9 cellular contexts compared by ENCODE assay signal in genomic region chr19:57583104-57583520, GRCh38. TPM values are rescaled to one million over a fixed set of nuclear protein-coding genes. Genes with fewer than 3 reads are reported as not detected.
DNase-seq lines count a peak whose midpoint lies in the region; ATAC-seq, FAIRE-seq and TF ChIP-seq lines count a peak whose summit lies in the region.
"Had no signal": no experiment of that assay in that cellular context is flagged by ENCODE, and none has a peak within 500 bp of the region (broad histone marks: within the 10 kb centered on the region; RNA-seq: fewer than 3 reads in every experiment).

No MANE protein-coding gene starts in this region.

- H3K9ac ChIP-seq in skeletal muscle satellite cell (ENCODE audit: low read depth, low read length), result no peak overlapping the region

- TF ChIP-seq CTCF in GM23338 (conservative IDR thresholded peaks at IDR 0.05; ENCODE audit: low read depth in 2 of 2), result no peak

- FAIRE-seq in GM12892 (lab: Jason Lieb, UNC), result no peak

- peak overlapping the region; percentile 85 for H3K4me2 ChIP-seq in GM23338
- peak overlapping the region; percentile 87 for H3K4me2 ChIP-seq in skeletal muscle satellite cell (ENCODE audit: low read length)

- H3K9me3 Mint-ChIP-seq in GM23338, result peaks cover 77% of the 10 kb centered on the region
- H3K9me3 Mint-ChIP-seq in activated T-helper 1 cell treated with anti-CD3 and anti-CD28 coated beads, Interleukin-12 subunit alpha, Interleukin-12 subunit beta, Interleukin-2, Interleukin-4 antibody, amounts not matched to agents 30 ng/mL and 10 ng/mL and 1 ng/mL, durations not matched to agents 14 hours and 24 hours and 36 hours, result peaks cover 62% of the 10 kb centered on the region

- H3K4me3 ChIP-seq in GM23338, result peak overlapping the region; percentile 94
- peak overlapping the region; percentile 84 for H3K4me3 ChIP-seq in iPS-18c (ENCODE audit: insufficient read depth, low read depth, low read length)
- peak overlapping the region; percentile 75 for H3K4me3 ChIP-seq in skeletal muscle satellite cell (ENCODE audit: low read length)
- H3K4me3 ChIP-seq in SJCRH30, result no peak overlapping the region

- peaks cover 18% of the 10 kb centered on the region for H3K9me2 ChIP-seq in GM23338 (ENCODE audit: insufficient read depth)

- H4K20me1 ChIP-seq in GM23338 (replicated peaks; ENCODE audit: insufficient read depth), result peaks cover 3% of the 10 kb centered on the region

- H3K79me2 ChIP-seq in GM23338 (replicated peaks; ENCODE audit: insufficient read depth), result peaks cover 42% of the 10 kb centered on the region

- intact Hi-C loops in activated T-helper 1 cell treated with anti-CD3 and anti-CD28 coated beads, Interleukin-12 subunit alpha, Interleukin-12 subunit beta, Interleukin-2, Interleukin-4 antibody, amounts not matched to agents 30 ng/mL and 10 ng/mL and 1 ng/mL, durations not matched to agents 14 hours and 24 hours and 36 hours (cut with micrococcal nuclease), result no loop called here

- H3K36me3 Mint-ChIP-seq in GM23338 (ENCODE audit: low read depth), result peaks cover 56% of the 10 kb centered on the region
- H3K36me3 Mint-ChIP-seq in activated T-helper 1 cell treated with anti-CD3 and anti-CD28 coated beads, Interleukin-12 subunit alpha, Interleukin-12 subunit beta, Interleukin-2, Interleukin-4 antibody, amounts not matched to agents 30 ng/mL and 10 ng/mL and 1 ng/mL, durations not matched to agents 14 hours and 24 hours and 36 hours (ENCODE audit: low read depth), result peaks cover 25% of the 10 kb centered on the region

- peak overlapping the region; percentile 95 for H3K4me3 Mint-ChIP-seq in GM23338
- H3K4me3 Mint-ChIP-seq in activated T-helper 1 cell treated with anti-CD3 and anti-CD28 coated beads, Interleukin-12 subunit alpha, Interleukin-12 subunit beta, Interleukin-2, Interleukin-4 antibody, amounts not matched to agents 30 ng/mL and 10 ng/mL and 1 ng/mL, durations not matched to agents 14 hours and 24 hours and 36 hours, result peak overlapping the region; percentile 92

- peaks cover 11% of the 10 kb centered on the region for H3K4me1 Mint-ChIP-seq in GM23338
- peaks cover 23% of the 10 kb centered on the region for H3K4me1 Mint-ChIP-seq in activated T-helper 1 cell treated with anti-CD3 and anti-CD28 coated beads, Interleukin-12 subunit alpha, Interleukin-12 subunit beta, Interleukin-2, Interleukin-4 antibody, amounts not matched to agents 30 ng/mL and 10 ng/mL and 1 ng/mL, durations not matched to agents 14 hours and 24 hours and 36 hours (ENCODE audit: low read depth)

- H2AFZ ChIP-seq in GM23338, result peak overlapping the region; percentile 94

- peak overlapping the region; percentile 61; the same call in 1 of the 2 replicates for H3K27ac ChIP-seq in GM23338 (ENCODE audit: low read depth)
- no peak overlapping the region for H3K27ac ChIP-seq in SJCRH30

- H3K36me3 ChIP-seq in GM23338 (ENCODE audit: insufficient read depth) (peaks cover 6% of the 10 kb centered on the region; the same call in 1 of the 2 replicates), skeletal muscle satellite cell (ENCODE audit: insufficient read depth, low read length) (peaks cover 6% of the 10 kb centered on the region), SJCRH30 (peaks cover 5% of the 10 kb centered on the region; the same call in 1 of the 2 replicates)

- no peak for TF ChIP-seq POLR2A in GM12892 (IDR thresholded peaks at IDR 0.05; ENCODE audit: low read depth, low read length)

- H3K4me1 ChIP-seq in GM23338 (ENCODE audit: insufficient read depth) (peaks cover 11% of the 10 kb centered on the region), skeletal muscle satellite cell (ENCODE audit: control insufficient read depth, insufficient read depth, low read length) (peaks cover 17% of the 10 kb centered on the region), SJCRH30 (peaks cover 3% of the 10 kb centered on the region)

- H3K27me3 ChIP-seq in GM23338 (ENCODE audit: insufficient read depth) (no peaks in the 10 kb centered on the region), skeletal muscle satellite cell (ENCODE audit: control insufficient read depth, insufficient read depth, low read length) (no peaks in the 10 kb centered on the region), SJCRH30 (no peaks in the 10 kb centered on the region)

- H3K9me3 ChIP-seq in iPS-18c (ENCODE audit: control insufficient read depth, insufficient read depth, low read length) (peaks cover 17% of the 10 kb centered on the region), skeletal muscle satellite cell (replicated peaks; ENCODE audit: low read length) (peaks cover 4% of the 10 kb centered on the region), SJCRH30 (replicated peaks) (peaks cover 23% of the 10 kb centered on the region)

- DNase-seq in GM23338 (ENCODE audit: low spot score) (no peak), GM12892 (ENCODE audit: insufficient read length) (no peak), NCI-H82 treated with DMSO at 0.1 percent for 48 hours (lab: John Stamatoyannopoulos, UW; ENCODE audit: unreplicated experiment) (no peak), SJCRH30 (no peak)
- DNase-seq in activated T-helper 1 cell treated with anti-CD3 and anti-CD28 coated beads, Interleukin-12 subunit alpha, Interleukin-12 subunit beta, Interleukin-2, Interleukin-4 antibody, amounts not matched to agents 30 ng/mL and 10 ng/mL and 1 ng/mL, durations not matched to agents 14 hours and 24 hours and 36 hours (ENCODE audit: low spot score), result no peak
- DNase-seq: SIG-M5 had no signal

- H3F3A ChIP-seq in GM23338 (replicated peaks; ENCODE audit: low read depth), result no peaks in the 10 kb centered on the region

- H3K27me3 Mint-ChIP-seq in GM23338 (ENCODE audit: insufficient read depth, low read depth, poor library complexity), result peaks cover 18% of the 10 kb centered on the region
- no peaks in the 10 kb centered on the region for H3K27me3 Mint-ChIP-seq in activated T-helper 1 cell treated with anti-CD3 and anti-CD28 coated beads, Interleukin-12 subunit alpha, Interleukin-12 subunit beta, Interleukin-2, Interleukin-4 antibody, amounts not matched to agents 30 ng/mL and 10 ng/mL and 1 ng/mL, durations not matched to agents 14 hours and 24 hours and 36 hours (ENCODE audit: insufficient read depth)

- no peak overlapping the region for H3K27ac Mint-ChIP-seq in GM23338
- H3K27ac Mint-ChIP-seq in activated T-helper 1 cell treated with anti-CD3 and anti-CD28 coated beads, Interleukin-12 subunit alpha, Interleukin-12 subunit beta, Interleukin-2, Interleukin-4 antibody, amounts not matched to agents 30 ng/mL and 10 ng/mL and 1 ng/mL, durations not matched to agents 14 hours and 24 hours and 36 hours, result no peak overlapping the region

- peak; percentile 13 for ATAC-seq in GM23338
- no peak for ATAC-seq in HG02885 (IDR thresholded peaks at IDR 0.05; ENCODE audit: poor library complexity, unreplicated experiment)

TF ChIP-seq in GM23338, 12 proteins besides CTCF, POLR2A, EP300 and RAD21 (continues in another document):
- TF ChIP-seq POLR2AphosphoS5 (IDR thresholded peaks at IDR 0.05; ENCODE audit: low read depth), result peak; percentile 59; the same call in 1 of the 2 replicates

RNA-seq across cellular contexts. Expression of gene ZIK1, which starts 0.8 kb away (rescaled TPM):
- total RNA-seq in GM23338 (2014; rRNA removed; shearing (Covaris generic)), result 33.9 and 40.5 TPM in 2 replicates
- polyA plus RNA-seq in GM23338 (2016; fragmentation: Nextera tagmentation; extraction: Ambion mirVana), result 7.7 and 10.3 TPM in 2 replicates
- 3.9 and 4.0 TPM in 2 replicates for total RNA-seq in activated T-helper 1 cell treated with anti-CD3 and anti-CD28 coated beads, Interleukin-12 subunit alpha, Interleukin-12 subunit beta, Interleukin-2, Interleukin-4 antibody, amounts not matched to agents 30 ng/mL and 10 ng/mL and 1 ng/mL, durations not matched to agents 14 hours and 24 hours and 36 hours
- 5.9 and 8.4 TPM in 2 replicates for total RNA-seq in skeletal muscle satellite cell (2012; rRNA removed)
- polyA plus RNA-seq in GM12892 (2012; ENCODE audit: missing spikeins), result 2.8 TPM
- total RNA-seq in SJCRH30 (2014; rRNA removed; shearing (Covaris generic)), result 8.4 and 9.3 TPM in 2 replicates

RNA-seq across cellular contexts. Expression of gene ZNF416, which starts 4.4 kb away (rescaled TPM):
- 8.6 and 11.9 TPM in 2 replicates for total RNA-seq in GM23338 (2014; rRNA removed; shearing (Covaris generic))
- 3.3 and 4.3 TPM in 2 replicates for polyA plus RNA-seq in GM23338 (2016; fragmentation: Nextera tagmentation; extraction: Ambion mirVana)
- total RNA-seq in activated T-helper 1 cell treated with anti-CD3 and anti-CD28 coated beads, Interleukin-12 subunit alpha, Interleukin-12 subunit beta, Interleukin-2, Interleukin-4 antibody, amounts not matched to agents 30 ng/mL and 10 ng/mL and 1 ng/mL, durations not matched to agents 14 hours and 24 hours and 36 hours, result 3.2 and 3.7 TPM in 2 replicates
- total RNA-seq in skeletal muscle satellite cell (2012; rRNA removed), result 4.3 and 5.2 TPM in 2 replicates
- polyA plus RNA-seq in GM12892 (2012; ENCODE audit: missing spikeins), result 2.6 TPM
- total RNA-seq in SJCRH30 (2014; rRNA removed; shearing (Covaris generic)), result 6.8 and 7.5 TPM in 2 replicates

RNA-seq across cellular contexts. Expression of gene ZNF530, which starts 16.6 kb away (rescaled TPM):
- total RNA-seq in GM23338 (2014; rRNA removed; shearing (Covaris generic)), result 8.4 and 11.2 TPM in 2 replicates
- polyA plus RNA-seq in GM23338 (2016; fragmentation: Nextera tagmentation; extraction: Ambion mirVana), result 3.3 and 4.4 TPM in 2 replicates
- 5.4 and 7.3 TPM in 2 replicates for total RNA-seq in activated T-helper 1 cell treated with anti-CD3 and anti-CD28 coated beads, Interleukin-12 subunit alpha, Interleukin-12 subunit beta, Interleukin-2, Interleukin-4 antibody, amounts not matched to agents 30 ng/mL and 10 ng/mL and 1 ng/mL, durations not matched to agents 14 hours and 24 hours and 36 hours
- total RNA-seq in skeletal muscle satellite cell (2012; rRNA removed), result 2.5 and 2.6 TPM in 2 replicates
- 4.0 TPM for polyA plus RNA-seq in GM12892 (2012; ENCODE audit: missing spikeins)
- total RNA-seq in SJCRH30 (2014; rRNA removed; shearing (Covaris generic)), result 11.7 and 17.8 TPM in 2 replicates

RNA-seq across cellular contexts. Expression of gene ZNF550, which starts 23.4 kb away (rescaled TPM):
- 13.1 and 14.7 TPM in 2 replicates for total RNA-seq in GM23338 (2014; rRNA removed; shearing (Covaris generic))
- 4.6 and 5.7 TPM in 2 replicates for polyA plus RNA-seq in GM23338 (2016; fragmentation: Nextera tagmentation; extraction: Ambion mirVana)
- 7.2 and 7.5 TPM in 2 replicates for total RNA-seq in activated T-helper 1 cell treated with anti-CD3 and anti-CD28 coated beads, Interleukin-12 subunit alpha, Interleukin-12 subunit beta, Interleukin-2, Interleukin-4 antibody, amounts not matched to agents 30 ng/mL and 10 ng/mL and 1 ng/mL, durations not matched to agents 14 hours and 24 hours and 36 hours
- 4.6 and 6.1 TPM in 2 replicates for total RNA-seq in skeletal muscle satellite cell (2012; rRNA removed)
- polyA plus RNA-seq in GM12892 (2012; ENCODE audit: missing spikeins), result 6.0 TPM
- total RNA-seq in SJCRH30 (2014; rRNA removed; shearing (Covaris generic)), result 11.8 and 13.4 TPM in 2 replicates

RNA-seq across cellular contexts. Expression of gene ZNF134, which starts 30.9 kb away (rescaled TPM):
- total RNA-seq in GM23338 (2014; rRNA removed; shearing (Covaris generic)), result 55.7 and 79.6 TPM in 2 replicates
- polyA plus RNA-seq in GM23338 (2016; fragmentation: Nextera tagmentation; extraction: Ambion mirVana), result 13.1 and 14.6 TPM in 2 replicates
- total RNA-seq in activated T-helper 1 cell treated with anti-CD3 and anti-CD28 coated beads, Interleukin-12 subunit alpha, Interleukin-12 subunit beta, Interleukin-2, Interleukin-4 antibody, amounts not matched to agents 30 ng/mL and 10 ng/mL and 1 ng/mL, durations not matched to agents 14 hours and 24 hours and 36 hours, result 8.4 and 9.4 TPM in 2 replicates
- total RNA-seq in skeletal muscle satellite cell (2012; rRNA removed), result 19.0 and 20.5 TPM in 2 replicates
- polyA plus RNA-seq in GM12892 (2012; ENCODE audit: missing spikeins), result 5.1 TPM
- total RNA-seq in SJCRH30 (2014; rRNA removed; shearing (Covaris generic)), result 20.2 and 20.8 TPM in 2 replicates
